Comparison of ENCODE assay signal across 29 cellular contexts in the genomic region with DNA sequence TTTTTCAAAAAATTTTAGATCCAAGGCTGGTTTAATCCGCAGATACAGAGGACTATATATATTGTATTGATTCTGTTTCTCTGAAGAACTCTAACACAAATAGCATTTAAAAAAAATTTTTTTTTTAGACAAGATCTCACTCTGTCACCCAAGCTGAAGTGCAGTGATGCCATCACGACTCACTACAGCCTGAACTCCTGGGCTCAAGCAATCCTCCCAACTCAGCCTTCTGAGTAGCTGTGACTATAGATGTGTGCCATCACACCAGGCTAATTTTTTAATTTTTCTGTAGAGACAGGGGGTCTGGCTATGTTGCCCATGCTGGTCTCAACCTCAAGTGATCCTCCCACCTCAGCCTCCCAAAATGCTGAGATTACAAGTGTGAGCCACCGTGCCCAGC. TPM values are rescaled to one million over a fixed set of nuclear protein-coding genes. Genes with fewer than 3 reads are reported as not detected.
DNase-seq lines count a peak whose midpoint lies in the region; TF ChIP-seq lines count a peak whose summit lies in the region.
"Had no signal": no experiment of that assay in that cellular context is flagged by ENCODE, and none has a peak within 500 bp of the region (broad histone marks: within the 10 kb centered on the region; RNA-seq: fewer than 3 reads in every experiment).

No MANE protein-coding gene starts in this region.

- H2AFZ ChIP-seq in SK-N-SH (ENCODE audit: low read depth) = peak overlapping the region; percentile 60; the same call in 1 of the 2 replicates
- H2AFZ ChIP-seq in fibroblast of lung (ENCODE audit: low read length) = no peak overlapping the region

- 68% methylated on average over 3 of the region's 3 CpGs for WGBS in SK-N-SH (ENCODE audit: low lambda C conversion rate)

- no peaks in the 10 kb centered on the region for H3F3A ChIP-seq in SK-N-SH (replicated peaks; ENCODE audit: insufficient read depth)

- no peak overlapping the region for H3K4me3 Mint-ChIP-seq in activated CD4-positive, alpha-beta T cell treated with anti-CD3 and anti-CD28 coated beads, Interleukin-2, amount 10 ng/mL, durations not matched to agents 7 days and 5 days
- H3K4me3 Mint-ChIP-seq: activated naive CD8-positive, alpha-beta T cell treated with anti-CD3 and anti-CD28 coated beads, Interleukin-2, amount 50 U/mL, for 24 hours; CD4-positive, alpha-beta T cell; T-cell; WTC11 had no signal

- TF ChIP-seq CTCF in SK-N-SH (IDR thresholded peaks at IDR 0.05) (no peak), fibroblast of lung (conservative IDR thresholded peaks at IDR 0.05 in 1 of 2, IDR thresholded peaks at IDR 0.05 in 1 of 2; ENCODE audit: low read depth in 1 of 2, low read length in 2 of 2) (no peak)

- H3K9ac ChIP-seq in SK-N-SH = no peak overlapping the region; the same call in 1 of the 2 replicates
- no peak overlapping the region for H3K9ac ChIP-seq in fibroblast of lung (ENCODE audit: insufficient read depth, low read length)

- H3K9me3 ChIP-seq in SK-N-SH (0 out of 2 replicates have a peak, but pooled peaks cover under 1% of the 10 kb centered on the region), fibroblast of lung (ENCODE audit: control insufficient read depth, insufficient read depth, low read depth, low read length) (no peaks in the 10 kb centered on the region)
- H3K9me3 ChIP-seq: left lung, SJSA1, tibial nerve had no signal

- no peak for TF ChIP-seq RAD21 in SK-N-SH (IDR thresholded peaks at IDR 0.05; ENCODE audit: low read length)

- H3K36me3 Mint-ChIP-seq in activated CD4-positive, alpha-beta T cell treated with anti-CD3 and anti-CD28 coated beads, Interleukin-2, amount 10 ng/mL, durations not matched to agents 7 days and 5 days (ENCODE audit: low read depth) = no peaks in the 10 kb centered on the region
- H3K36me3 Mint-ChIP-seq: WTC11 had no signal

- H3K79me2 ChIP-seq in SK-N-SH (ENCODE audit: insufficient read depth) = no peaks in the 10 kb centered on the region
- no peaks in the 10 kb centered on the region for H3K79me2 ChIP-seq in fibroblast of lung (ENCODE audit: control insufficient read depth, insufficient read depth, low read length)

- H3K27me3 Mint-ChIP-seq in activated CD4-positive, alpha-beta T cell treated with anti-CD3 and anti-CD28 coated beads, Interleukin-2, amount 10 ng/mL, durations not matched to agents 7 days and 5 days = peaks cover 29% of the 10 kb centered on the region

- peaks cover 6 to 8% of the 10 kb centered on the region in 2 experiments; a peak in 3 of 4 replicates for H3K4me1 ChIP-seq in SK-N-SH (ENCODE audit: control insufficient read depth in 1 of 2, insufficient read depth in 2 of 2, low read depth in 1 of 2, low read length in 1 of 2)
- no peaks in the 10 kb centered on the region for H3K4me1 ChIP-seq in fibroblast of lung (ENCODE audit: control insufficient read depth, extremely low read depth, insufficient read depth, low read length)
- H3K4me1 ChIP-seq: SJSA1 had no signal

- H3K27ac ChIP-seq in SK-N-SH (ENCODE audit: low read depth in 2 of 2, low read length in 1 of 2) (peak overlapping the region in 1 of 2 experiments; percentile 59; a peak in 2 of 4 replicates), fibroblast of lung (ENCODE audit: insufficient read depth, low read length) (no peak overlapping the region)
- H3K27ac ChIP-seq: left lung, SJSA1, tibial nerve had no signal

- POLR2A ChIA-PET in SK-N-SH (lab: Yijun Ruan, JAX) = no interaction called here
- POLR2A ChIA-PET in activated CD4-positive, alpha-beta T cell treated with anti-CD3 and anti-CD28 coated beads, Interleukin-2, amount 10 ng/mL, durations not matched to agents 7 days and 5 days (lab: Charles Lee) = no interaction called here

- no peaks in the 10 kb centered on the region for H3K9me2 ChIP-seq in SK-N-SH

- H3K9me3 Mint-ChIP-seq in activated CD4-positive, alpha-beta T cell treated with anti-CD3 and anti-CD28 coated beads, Interleukin-2, amount 10 ng/mL, durations not matched to agents 7 days and 5 days = no peaks in the 10 kb centered on the region
- H3K9me3 Mint-ChIP-seq: activated naive CD8-positive, alpha-beta T cell treated with anti-CD3 and anti-CD28 coated beads, Interleukin-2, amount 50 U/mL, for 24 hours; CD4-positive, alpha-beta T cell; T-cell had no signal

- no peak for TF ChIP-seq EP300 in SK-N-SH (IDR thresholded peaks at IDR 0.05; ENCODE audit: borderline replicate concordance in 1 of 2, low read depth in 1 of 2, low read length in 1 of 2)

- in situ Hi-C loops in ACHN (cut with HindIII; ENCODE audit: low pct_ligation_motif_present, low pct_unique_long_range_greater_than_20kb, low sequenced_read_pairs) = no loop called here

- H3K36me3 ChIP-seq in SK-N-SH (replicated peaks in 1 of 2; ENCODE audit: control insufficient read depth in 1 of 2, insufficient read depth in 2 of 2, low read length in 1 of 2) (no peaks in the 10 kb centered on the region), fibroblast of lung (ENCODE audit: control insufficient read depth, insufficient read depth, low read length) (no peaks in the 10 kb centered on the region)
- H3K36me3 ChIP-seq: left lung, SJSA1, tibial nerve had no signal

- no peaks in the 10 kb centered on the region for H3K27me3 ChIP-seq in SK-N-SH (ENCODE audit: insufficient read depth)
- peaks cover 4% of the 10 kb centered on the region for H3K27me3 ChIP-seq in fibroblast of lung (ENCODE audit: control insufficient read depth, insufficient read depth, low read length)

- H3K4me3 ChIP-seq in SK-N-SH (ENCODE audit: low read depth in 2 of 2, low read length in 1 of 2) (no peak overlapping the region), fibroblast of lung (replicated peaks in 1 of 4; ENCODE audit: control extremely low read depth in 1 of 4, insufficient read depth in 1 of 4, low read depth in 3 of 4, low read length in 4 of 4) (no peak overlapping the region)
- H3K4me3 ChIP-seq: GM12878, left lung, SJSA1, tibial nerve had no signal

- CTCF ChIA-PET in SK-N-SH (lab: Yijun Ruan, JAX) = interaction anchor here (0.8 kb wide), 1 partner anchor 21 kb away, joined by 4 read pairs; no protein-coding TSS in a partner anchor
- CTCF ChIA-PET in activated CD4-positive, alpha-beta T cell treated with anti-CD3 and anti-CD28 coated beads, Interleukin-2, amount 10 ng/mL, durations not matched to agents 7 days and 5 days (lab: Charles Lee) = no interaction called here

- no peaks in the 10 kb centered on the region for H4K20me1 ChIP-seq in SK-N-SH (ENCODE audit: insufficient read depth)
- H4K20me1 ChIP-seq in fibroblast of lung (ENCODE audit: control insufficient read depth, extremely low read depth, insufficient read depth, low read length) = no peaks in the 10 kb centered on the region

- no peak overlapping the region; the same call in 1 of the 2 replicates for H3K4me2 ChIP-seq in SK-N-SH
- no peak overlapping the region for H3K4me2 ChIP-seq in fibroblast of lung (ENCODE audit: extremely low read depth, insufficient read depth, low read length)

- H3K4me1 Mint-ChIP-seq in activated CD4-positive, alpha-beta T cell treated with anti-CD3 and anti-CD28 coated beads, Interleukin-2, amount 10 ng/mL, durations not matched to agents 7 days and 5 days = peaks cover 15% of the 10 kb centered on the region

- H3K27ac Mint-ChIP-seq in activated CD4-positive, alpha-beta T cell treated with anti-CD3 and anti-CD28 coated beads, Interleukin-2, amount 10 ng/mL, durations not matched to agents 7 days and 5 days = no peak overlapping the region
- H3K27ac Mint-ChIP-seq: activated naive CD8-positive, alpha-beta T cell treated with anti-CD3 and anti-CD28 coated beads, Interleukin-2, amount 50 U/mL, for 24 hours; CD4-positive, alpha-beta T cell; T-cell; WTC11 had no signal

- intact Hi-C loops in posterior cingulate gyrus (cut with DNase I) = no loop called here

- DNase-seq in ACHN (peak; percentile 12), HK-2 (ENCODE audit: unreplicated experiment) (peak; percentile 10), SK-N-SH (no peak), fibroblast of lung (ENCODE audit: low read depth in 2 of 2) (peak; percentile 6 to 32), DMS114 treated with DMSO at 0.1 percent for 48 hours (lab: John Stamatoyannopoulos, UW; ENCODE audit: unreplicated experiment) (no peak), posterior cingulate gyrus (no peak)
- no peak for DNase-seq in activated effector memory CD4-positive, alpha-beta T cell treated with anti-CD3 and anti-CD28 coated beads, Interleukin-2, amount 50 U/mL, for 16 hours
- no peak for DNase-seq in activated CD4-positive, alpha-beta T cell treated with anti-CD3 and anti-CD28 coated beads, Interleukin-2, amount 10 ng/mL, durations not matched to agents 7 days and 5 days
- DNase-seq: activated CD4-positive, alpha-beta T cell treated with anti-CD3 and anti-CD28 coated beads, Interleukin-2, amount 50 U/mL, for 4 hours; activated naive CD4-positive, alpha-beta T cell; activated naive CD8-positive, alpha-beta T cell treated with anti-CD3 and anti-CD28 coated beads, Interleukin-2, amount 50 U/mL, for 24 hours; activated T-cell treated with anti-CD3 and anti-CD28 coated beads, Interleukin-2, amount 50 U/mL, for 48 hours; CD4-positive, alpha-beta T cell; left lung; NCI-H1105; NCI-H187 treated with DMSO at 0.1 percent for 48 hours; NCI-H2171 treated with DMSO at 0.1 percent for 48 hours; NCI-H510A; right cardiac atrium; RPMI8226; stimulated activated CD4-positive, alpha-beta T cell treated with anti-CD3 and anti-CD28 coated beads, Interleukin-4, amount 100 ng/mL, for 24 hours; T-cell had no signal

RNA-seq across cellular contexts. Expression of gene ANKRD45, which starts 3.0 kb away (rescaled TPM):
- 1.8 and 2.3 TPM in 2 replicates for polyA plus RNA-seq in SK-N-SH (2012; rRNA removed)
- polyA plus RNA-seq in SK-N-SH (2012; cell fraction: cytosol; rRNA removed) = 2.8 and 3.3 TPM in 2 replicates
- 0.27 and 0.67 TPM in 2 replicates for polyA plus RNA-seq in SK-N-SH (2012; cell fraction: nucleus; rRNA removed)
- total RNA-seq in fibroblast of lung = 1.3 and 1.7 TPM in 2 replicates
- 0.34 and 0.43 TPM in 2 replicates for polyA plus RNA-seq in fibroblast of lung
- polyA plus RNA-seq in fibroblast of lung (2012) = 0.17 and 0.22 TPM in 2 replicates
- not detected in 2 replicates for polyA minus RNA-seq in fibroblast of lung (ENCODE audit: low replicate concordance)
- total RNA-seq in activated CD4-positive, alpha-beta T cell treated with anti-CD3 and anti-CD28 coated beads, Interleukin-2, amount 10 ng/mL, durations not matched to agents 7 days and 5 days = not detected
- total RNA-seq: CD4-positive, alpha-beta T cell; GM12878; SJSA1; T-cell had no signal

RNA-seq across cellular contexts. Expression of gene TEX50, which starts 31.5 kb away (rescaled TPM):
- polyA plus RNA-seq in SK-N-SH (2012; rRNA removed) = not detected in 2 replicates
- polyA plus RNA-seq in SK-N-SH (2012; cell fraction: cytosol; rRNA removed) = not detected in 2 replicates
- polyA plus RNA-seq in SK-N-SH (2012; cell fraction: nucleus; rRNA removed) = not detected in 2 replicates
- total RNA-seq in fibroblast of lung = not detected in 2 replicates
- polyA plus RNA-seq in fibroblast of lung = not detected in 2 replicates
- not detected in 2 replicates for polyA plus RNA-seq in fibroblast of lung (2012)
- not detected in 2 replicates for polyA minus RNA-seq in fibroblast of lung (ENCODE audit: low replicate concordance)
- not detected for total RNA-seq in activated CD4-positive, alpha-beta T cell treated with anti-CD3 and anti-CD28 coated beads, Interleukin-2, amount 10 ng/mL, durations not matched to agents 7 days and 5 days
- total RNA-seq: A673; CD4-positive, alpha-beta T cell; endothelial cell of umbilical vein; GM12878; left lung; mesenteric fat pad; right cardiac atrium; SJSA1; T-cell; tibial nerve; WTC11 had no signal
- polyA plus RNA-seq: endothelial cell of umbilical vein, GM12878, right cardiac atrium had no signal

RNA-seq across cellular contexts. Expression of gene KLHL20, which starts 48.1 kb away (rescaled TPM):
- polyA plus RNA-seq in SK-N-SH (2012; rRNA removed) (14.0 and 20.1 TPM in 2 replicates), fibroblast of lung (23.3 and 29.2 TPM in 2 replicates)
- polyA plus RNA-seq in SK-N-SH (2012; cell fraction: cytosol; rRNA removed) = 20.8 and 22.7 TPM in 2 replicates
- polyA plus RNA-seq in SK-N-SH (2012; cell fraction: nucleus; rRNA removed) = 10.2 and 17.7 TPM in 2 replicates
- total RNA-seq in fibroblast of lung = 34.9 and 47.2 TPM in 2 replicates
- polyA plus RNA-seq in fibroblast of lung (2012) = 16.3 and 17.7 TPM in 2 replicates
- 18.6 and 23.0 TPM in 2 replicates for polyA minus RNA-seq in fibroblast of lung (ENCODE audit: low replicate concordance)
- total RNA-seq in activated CD4-positive, alpha-beta T cell treated with anti-CD3 and anti-CD28 coated beads, Interleukin-2, amount 10 ng/mL, durations not matched to agents 7 days and 5 days = 10 to 100 TPM; 21.3 to 21.6 TPM

Comparison
In these comparisons a context has a peak if more than half of its experiments do, and no peak if none do; other contexts are left out.
1. DNase-seq: peak in ACHN (single experiment), HK-2 (single experiment) and fibroblast of lung (2 of 2); none in SK-N-SH (single experiment), DMS114 treated with DMSO at 0.1 percent for 48 hours (single experiment), activated effector memory CD4-positive, alpha-beta T cell treated with anti-CD3 and anti-CD28 coated beads, Interleukin-2, amount 50 U/mL, for 16 hours (single experiment), activated CD4-positive, alpha-beta T cell treated with anti-CD3 and anti-CD28 coated beads, Interleukin-2, amount 10 ng/mL, durations not matched to agents 7 days and 5 days (single experiment) and posterior cingulate gyrus (0 of 10).